Comparison of ENCODE assay signal across 8 cellular contexts in genomic region chr6:6711832-6712231, GRCh38.
DNase-seq lines count a peak whose midpoint lies in the region; ATAC-seq and TF ChIP-seq lines count a peak whose summit lies in the region.

No MANE protein-coding gene starts in this region.

- no peaks in the 10 kb centered on the region for H3K79me2 ChIP-seq in OCI-LY3 (ENCODE audit: low read length)

- H3K36me3 ChIP-seq in BLaER1 (no peaks in the 10 kb centered on the region), OCI-LY3 (replicated peaks; ENCODE audit: low read depth, low read length) (no peaks in the 10 kb centered on the region), tibial artery (no peaks in the 10 kb centered on the region)

- no peak for ATAC-seq in GM21529 (IDR thresholded peaks at IDR 0.05; ENCODE audit: unreplicated experiment)
- no peak for ATAC-seq in GM18519 (IDR thresholded peaks at IDR 0.05; ENCODE audit: low FRiP score, unreplicated experiment)

- intact Hi-C loops in tibial artery (cut with DNase I; ENCODE audit: low total_unique reads) = no loop called here

- peaks cover 3 to 13% (median 4%) of the 10 kb centered on the region in 3 donors for H3K27me3 Mint-ChIP-seq in immature natural killer cell (ENCODE audit: low read depth in 3 of 3)

- peaks cover 13 to 15% of the 10 kb centered on the region in 2 donors for H3K4me1 Mint-ChIP-seq in immature natural killer cell

- H3K9me3 ChIP-seq in BLaER1 (no peaks in the 10 kb centered on the region), OCI-LY3 (ENCODE audit: insufficient read depth, low read length) (no peaks in the 10 kb centered on the region), tibial artery (no peaks in the 10 kb centered on the region)

- H3K27ac Mint-ChIP-seq in immature natural killer cell = no peak overlapping the region

- H4K20me1 ChIP-seq in BLaER1 (no peaks in the 10 kb centered on the region), OCI-LY3 (ENCODE audit: insufficient read depth, low read length) (no peaks in the 10 kb centered on the region)

- H2AFZ ChIP-seq in OCI-LY3 (ENCODE audit: low read depth, low read length) = no peak overlapping the region

- peaks cover 66% of the 10 kb centered on the region for H3K4me1 ChIP-seq in BLaER1
- H3K4me1 ChIP-seq in OCI-LY3 (ENCODE audit: low read length) = peaks cover 20% of the 10 kb centered on the region
- peaks cover 0 to 12% (median 4%) of the 10 kb centered on the region in 4 donors for H3K4me1 ChIP-seq in tibial artery

- H3K4me3 ChIP-seq in BLaER1 (peak overlapping the region; percentile 55; the same call in 1 of the 2 replicates), OCI-LY3 (ENCODE audit: low read length) (peak overlapping the region; percentile 46), tibial artery (no peak overlapping the region)

- no peaks in the 10 kb centered on the region for H3K9me3 Mint-ChIP-seq in immature natural killer cell

- H3K4me2 ChIP-seq in BLaER1 (peak overlapping the region; percentile 94), OCI-LY3 (ENCODE audit: low read length) (peak overlapping the region; percentile 72)

- peak; percentile 34 for DNase-seq in GM20000 (ENCODE audit: low spot score)
- DNase-seq in immature natural killer cell = no peak
- no peak for DNase-seq in tibial artery
- DNase-seq in DMS79 treated with DMSO at 0.1 percent for 48 hours (lab: John Stamatoyannopoulos, UW) = no peak

- H3K27ac ChIP-seq in BLaER1 (peak overlapping the region; percentile 90), OCI-LY3 (ENCODE audit: low read length) (no peak overlapping the region), tibial artery (no peak overlapping the region)

- peak overlapping the region in 3 of 5 donors; percentile 0 to 59 (median 46) for H3K4me3 Mint-ChIP-seq in immature natural killer cell

- H3K27me3 ChIP-seq in BLaER1 (no peaks in the 10 kb centered on the region), OCI-LY3 (ENCODE audit: low read depth, low read length) (peaks cover 46% of the 10 kb centered on the region), tibial artery (peaks cover 0 to 3% of the 10 kb centered on the region in 2 donors)

- H3K36me3 Mint-ChIP-seq in immature natural killer cell = peaks cover 0 to 3% (median 0%) of the 10 kb centered on the region in 3 donors

- TF ChIP-seq CTCF in GM20000 (IDR thresholded peaks at IDR 0.05; ENCODE audit: extremely low read depth, missing control alignments) (no peak), OCI-LY3 (IDR thresholded peaks at IDR 0.05; ENCODE audit: low read depth, low read length) (no peak), tibial artery (IDR thresholded peaks at IDR 0.05) (no peak)

- peak overlapping the region; percentile 72 for H3K9ac ChIP-seq in BLaER1
- no peak overlapping the region for H3K9ac ChIP-seq in OCI-LY3 (ENCODE audit: low read length)

Comparison
In these comparisons a context has a peak if more than half of its experiments do, and no peak if none do; other contexts are left out.
1. H3K4me3 ChIP-seq: peak in BLaER1 (single experiment) and OCI-LY3 (single experiment); none in tibial artery (0 of 2).